Comparison of ENCODE assay signal across 17 cellular contexts in genomic region chr1:53583903-53584210, GRCh38.
DNase-seq lines count a peak whose midpoint lies in the region; TF ChIP-seq lines count a peak whose summit lies in the region.
"Had no signal": no experiment of that assay in that cellular context is flagged by ENCODE, and none has a peak within 500 bp of the region (broad histone marks: within the 10 kb centered on the region; RNA-seq: fewer than 3 reads in every experiment).

No MANE protein-coding gene starts in this region.

- no peak overlapping the region for H3K4me2 ChIP-seq in neural progenitor cell
- H3K4me2 ChIP-seq: A549 had no signal

- H3K36me3 ChIP-seq in neural progenitor cell (no peaks in the 10 kb centered on the region), SJCRH30 (no peaks in the 10 kb centered on the region)
- H3K36me3 ChIP-seq: MG63 had no signal

- H3K4me3 ChIP-seq in neural progenitor cell, result no peak overlapping the region
- H3K4me3 ChIP-seq in SJCRH30, result no peak overlapping the region
- H3K4me3 ChIP-seq: A549, GM12878, MG63 had no signal

- CTCF ChIA-PET in activated naive CD4-positive, alpha-beta T cell treated with anti-CD3 and anti-CD28 coated beads for 36 hours (lab: Charles Lee), result no interaction called here
- CTCF ChIA-PET in activated naive CD4-positive, alpha-beta T cell treated with anti-CD3 and anti-CD28 coated beads, Interleukin-2, amount 10 ng/mL, durations not matched to agents 7 days and 5 days (lab: Charles Lee), result no interaction called here

- no peaks in the 10 kb centered on the region for H3K27me3 ChIP-seq in neural progenitor cell
- peaks cover 26% of the 10 kb centered on the region for H3K27me3 ChIP-seq in SJCRH30
- H3K27me3 ChIP-seq: MG63 had no signal

- H3K9ac ChIP-seq in neural progenitor cell, result no peak overlapping the region

- H4K20me1 ChIP-seq in neural progenitor cell (ENCODE audit: low read depth), result no peaks in the 10 kb centered on the region

- H3K27ac Mint-ChIP-seq in activated naive CD4-positive, alpha-beta T cell treated with anti-CD3 and anti-CD28 coated beads for 36 hours, result no peak overlapping the region
- no peak overlapping the region for H3K27ac Mint-ChIP-seq in activated naive CD4-positive, alpha-beta T cell treated with anti-CD3 and anti-CD28 coated beads, Interleukin-2, amount 10 ng/mL, durations not matched to agents 7 days and 5 days
- H3K27ac Mint-ChIP-seq in glutamatergic neuron (ENCODE audit: unreplicated experiment), result no peak overlapping the region
- H3K27ac Mint-ChIP-seq in neural progenitor cell, result peak overlapping the region; percentile 4

- no peak overlapping the region for H2AFZ ChIP-seq in neural progenitor cell (replicated peaks)

- peaks cover 10% of the 10 kb centered on the region for H3K4me1 Mint-ChIP-seq in activated naive CD4-positive, alpha-beta T cell treated with anti-CD3 and anti-CD28 coated beads for 36 hours (ENCODE audit: low read depth)
- peaks cover 14% of the 10 kb centered on the region for H3K4me1 Mint-ChIP-seq in activated naive CD4-positive, alpha-beta T cell treated with anti-CD3 and anti-CD28 coated beads, Interleukin-2, amount 10 ng/mL, durations not matched to agents 7 days and 5 days
- peaks cover 36% of the 10 kb centered on the region for H3K4me1 Mint-ChIP-seq in glutamatergic neuron (ENCODE audit: low read depth, unreplicated experiment)
- peaks cover 25% of the 10 kb centered on the region for H3K4me1 Mint-ChIP-seq in neural progenitor cell

- no peaks in the 10 kb centered on the region for H3K79me2 ChIP-seq in neural progenitor cell (ENCODE audit: low read depth)

- intact Hi-C loops in activated naive CD4-positive, alpha-beta T cell treated with anti-CD3 and anti-CD28 coated beads for 36 hours (cut with micrococcal nuclease), result no loop called here

- H3K27ac ChIP-seq in neural progenitor cell (no peak overlapping the region), SJCRH30 (no peak overlapping the region)
- H3K27ac ChIP-seq: A549, C4-2B had no signal

- no peaks in the 10 kb centered on the region for H3F3A ChIP-seq in neural progenitor cell (ENCODE audit: low read depth)

- H3K9me3 Mint-ChIP-seq in activated naive CD4-positive, alpha-beta T cell treated with anti-CD3 and anti-CD28 coated beads for 36 hours, result no peaks in the 10 kb centered on the region
- H3K9me3 Mint-ChIP-seq in activated naive CD4-positive, alpha-beta T cell treated with anti-CD3 and anti-CD28 coated beads, Interleukin-2, amount 10 ng/mL, durations not matched to agents 7 days and 5 days, result no peaks in the 10 kb centered on the region
- H3K9me3 Mint-ChIP-seq in glutamatergic neuron (ENCODE audit: unreplicated experiment) (peaks cover 5% of the 10 kb centered on the region), neural progenitor cell (no peaks in the 10 kb centered on the region)

- H3K27me3 Mint-ChIP-seq in activated naive CD4-positive, alpha-beta T cell treated with anti-CD3 and anti-CD28 coated beads for 36 hours (ENCODE audit: low read depth), result no peaks in the 10 kb centered on the region
- peaks cover 51% of the 10 kb centered on the region for H3K27me3 Mint-ChIP-seq in activated naive CD4-positive, alpha-beta T cell treated with anti-CD3 and anti-CD28 coated beads, Interleukin-2, amount 10 ng/mL, durations not matched to agents 7 days and 5 days
- peaks cover 4% of the 10 kb centered on the region for H3K27me3 Mint-ChIP-seq in glutamatergic neuron (ENCODE audit: unreplicated experiment)
- H3K27me3 Mint-ChIP-seq in neural progenitor cell (ENCODE audit: insufficient read depth, low read depth), result peaks cover 6% of the 10 kb centered on the region

- H3K36me3 Mint-ChIP-seq in activated naive CD4-positive, alpha-beta T cell treated with anti-CD3 and anti-CD28 coated beads for 36 hours (ENCODE audit: low read depth), result no peaks in the 10 kb centered on the region
- no peaks in the 10 kb centered on the region for H3K36me3 Mint-ChIP-seq in activated naive CD4-positive, alpha-beta T cell treated with anti-CD3 and anti-CD28 coated beads, Interleukin-2, amount 10 ng/mL, durations not matched to agents 7 days and 5 days
- H3K36me3 Mint-ChIP-seq in glutamatergic neuron (ENCODE audit: unreplicated experiment) (no peaks in the 10 kb centered on the region), neural progenitor cell (no peaks in the 10 kb centered on the region)

- TF ChIP-seq CTCF in glutamatergic neuron (IDR thresholded peaks at IDR 0.05; ENCODE audit: partially characterized antibody, unreplicated experiment) (no peak), neural progenitor cell (IDR thresholded peaks at IDR 0.05) (no peak)

- H3K9me3 ChIP-seq in neural progenitor cell (ENCODE audit: low read depth) (no peaks in the 10 kb centered on the region), SJCRH30 (replicated peaks) (no peaks in the 10 kb centered on the region)
- H3K9me3 ChIP-seq: A549, MG63 had no signal

- no peak overlapping the region for H3K4me3 Mint-ChIP-seq in activated naive CD4-positive, alpha-beta T cell treated with anti-CD3 and anti-CD28 coated beads for 36 hours
- H3K4me3 Mint-ChIP-seq in activated naive CD4-positive, alpha-beta T cell treated with anti-CD3 and anti-CD28 coated beads, Interleukin-2, amount 10 ng/mL, durations not matched to agents 7 days and 5 days, result no peak overlapping the region
- H3K4me3 Mint-ChIP-seq in glutamatergic neuron (ENCODE audit: unreplicated experiment), result peak overlapping the region; percentile 32
- H3K4me3 Mint-ChIP-seq in neural progenitor cell, result no peak overlapping the region

- H3K4me1 ChIP-seq in neural progenitor cell, result peaks cover 7% of the 10 kb centered on the region
- no peaks in the 10 kb centered on the region for H3K4me1 ChIP-seq in SJCRH30
- H3K4me1 ChIP-seq: A549 had no signal

- DNase-seq in activated naive CD4-positive, alpha-beta T cell treated with anti-CD3 and anti-CD28 coated beads for 36 hours, result peak; percentile 2
- no peak for DNase-seq in activated naive CD4-positive, alpha-beta T cell treated with anti-CD3 and anti-CD28 coated beads, Interleukin-2, amount 10 ng/mL, durations not matched to agents 7 days and 5 days
- DNase-seq in glutamatergic neuron (no peak), neural progenitor cell (ENCODE audit: low spot score) (no peak), SJCRH30 (no peak), NCI-H1092 treated with DMSO at 0.1 percent for 48 hours (lab: John Stamatoyannopoulos, UW) (no peak), ureter (ENCODE audit: low spot score) (no peak)
- DNase-seq: DMS79; KG1; MG63; NCI-H1105; NCI-H187; NCI-H69; NK-92 treated with Interleukin-12 subunit alpha and Interleukin-12 subunit beta, amount 100 ng/mL, for 24 hours had no signal
